28 cellular contexts compared by ENCODE assay signal in the genomic region with DNA sequence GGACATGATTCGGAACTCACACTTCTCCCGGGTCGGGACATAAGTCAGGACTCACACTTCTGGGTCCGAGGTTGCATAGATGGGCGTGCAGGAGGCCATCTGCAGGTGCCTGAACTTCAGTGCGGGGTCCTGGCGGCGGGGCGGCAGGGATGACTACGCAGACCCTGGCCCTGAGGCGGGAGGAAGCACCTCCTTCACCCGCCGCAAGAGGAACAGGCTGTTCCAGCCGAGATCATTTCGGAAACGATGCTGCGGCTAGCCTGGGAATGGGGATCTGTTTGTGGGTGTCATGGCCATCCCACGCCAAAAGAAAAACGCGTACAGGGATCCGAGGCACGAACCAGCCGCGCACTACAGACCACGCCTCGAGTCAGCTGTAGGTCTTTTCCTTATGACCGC.
A peak's percentile ranks its signal among the peaks of the same experiment; 100 is the strongest.
DNase-seq lines count a peak whose midpoint lies in the region; ATAC-seq and TF ChIP-seq lines count a peak whose summit lies in the region.
"Had no signal": no experiment of that assay in that cellular context is flagged by ENCODE, and none has a peak within 500 bp of the region (broad histone marks: within the 10 kb centered on the region; RNA-seq: fewer than 3 reads in every experiment).

No MANE protein-coding gene starts in this region.

- H3K27ac ChIP-seq in cingulate gyrus (ENCODE audit: low read depth, low read length) (peak overlapping the region; percentile 19), psoas muscle (peak overlapping the region; percentile 41)
- H3K27ac ChIP-seq: C4-2B, left lung, SK-N-MC, transverse colon had no signal

- H3K36me3 ChIP-seq in psoas muscle (ENCODE audit: insufficient read depth in 1 of 2, low read depth in 1 of 2), result no peaks in the 10 kb centered on the region
- H3K36me3 ChIP-seq: left lung, sigmoid colon, transverse colon had no signal

- intact Hi-C loops in psoas muscle (cut with DNase I), result loop anchor here in 1 of 2 donors (5.0 kb wide), 1 partner anchor 86 kb away; no protein-coding TSS in a partner anchor

- H3K27me3 ChIP-seq in psoas muscle (ENCODE audit: insufficient read depth in 3 of 3, low read length in 2 of 3), result no peaks in the 10 kb centered on the region
- H3K27me3 ChIP-seq: left lung, sigmoid colon, transverse colon had no signal

- peak; percentile 43 for DNase-seq in EH (ENCODE audit: low read depth)
- no peak for DNase-seq in HFFc6
- no peak for DNase-seq in psoas muscle
- no peak for DNase-seq in 8988T
- DNase-seq: activated CD4-positive, alpha-beta memory T cell treated with anti-CD3 and anti-CD28 coated beads, Interleukin-2, amount 10 ng/mL, durations not matched to agents 7 days and 5 days; activated CD4-positive, alpha-beta T cell treated with anti-CD3 and anti-CD28 coated beads for 1 hour; activated effector memory CD4-positive, alpha-beta T cell treated with Interleukin-2 at 50 U/mL for 16 hours; activated naive CD8-positive, alpha-beta T cell treated with anti-CD3 and anti-CD28 coated beads for 36 hours; activated T-cell treated with anti-CD3 and anti-CD28 coated beads, Interleukin-2, amount 50 U/mL, for 1 hour; COR-L47; cortex of kidney; effector memory CD8-positive, alpha-beta T cell; GDM1; glutamatergic neuron; left lung; mesenchymal stem cell; NCI-H1048; NCI-H1694; stimulated activated CD4-positive, alpha-beta T cell treated with anti-CD3 and anti-CD28 coated beads, Interleukin-12 subunit alpha, Interleukin-12 subunit beta, amount 100 ng/mL, for 4 hours; stimulated activated CD4-positive, alpha-beta T cell treated with anti-CD3 and anti-CD28 coated beads, Interleukin-4, amount 100 ng/mL, for 1 hour had no signal

- H3K36me3 Mint-ChIP-seq in HFFc6 (ENCODE audit: low read depth), result peaks cover 17% of the 10 kb centered on the region

- peak overlapping the region; percentile 45; the same call in 1 of the 2 replicates for H3K4me3 Mint-ChIP-seq in HFFc6
- H3K4me3 Mint-ChIP-seq: activated CD4-positive, alpha-beta memory T cell treated with anti-CD3 and anti-CD28 coated beads, Interleukin-2, amount 10 ng/mL, durations not matched to agents 7 days and 5 days; activated naive CD8-positive, alpha-beta T cell treated with anti-CD3 and anti-CD28 coated beads for 36 hours; effector memory CD8-positive, alpha-beta T cell; neural crest cell had no signal

- no peak overlapping the region for H3K27ac Mint-ChIP-seq in HFFc6
- H3K27ac Mint-ChIP-seq: activated CD4-positive, alpha-beta memory T cell treated with anti-CD3 and anti-CD28 coated beads, Interleukin-2, amount 10 ng/mL, durations not matched to agents 7 days and 5 days; activated naive CD8-positive, alpha-beta T cell treated with anti-CD3 and anti-CD28 coated beads for 36 hours; effector memory CD8-positive, alpha-beta T cell had no signal

- peaks cover 17% of the 10 kb centered on the region for H3K4me1 Mint-ChIP-seq in HFFc6 (ENCODE audit: low read depth)
- H3K4me1 Mint-ChIP-seq: activated CD4-positive, alpha-beta memory T cell treated with anti-CD3 and anti-CD28 coated beads, Interleukin-2, amount 10 ng/mL, durations not matched to agents 7 days and 5 days; activated naive CD8-positive, alpha-beta T cell treated with anti-CD3 and anti-CD28 coated beads for 36 hours had no signal

- peaks cover 12% of the 10 kb centered on the region for H3K9me3 Mint-ChIP-seq in HFFc6

- H3K4me1 ChIP-seq in psoas muscle, result peaks cover 9% of the 10 kb centered on the region
- H3K4me1 ChIP-seq: left lung, transverse colon had no signal

- H3K4me3 ChIP-seq in psoas muscle, result no peak overlapping the region
- H3K4me3 ChIP-seq: left lung, sigmoid colon, SK-N-MC, transverse colon had no signal

- peak in 2 of 4 donors; percentile 2 to 15 for ATAC-seq in psoas muscle
- no peak for ATAC-seq in GM18498 (IDR thresholded peaks at IDR 0.05; ENCODE audit: unreplicated experiment)
- ATAC-seq in GM21515 (IDR thresholded peaks at IDR 0.05; ENCODE audit: unreplicated experiment), result no peak
- ATAC-seq: effector memory CD8-positive, alpha-beta T cell; left lung had no signal

- H3K27me3 Mint-ChIP-seq in HFFc6 (ENCODE audit: insufficient read depth), result peaks cover 2% of the 10 kb centered on the region; the same call in 1 of the 2 replicates
- H3K27me3 Mint-ChIP-seq: activated CD4-positive, alpha-beta memory T cell treated with anti-CD3 and anti-CD28 coated beads, Interleukin-2, amount 10 ng/mL, durations not matched to agents 7 days and 5 days; activated naive CD8-positive, alpha-beta T cell treated with anti-CD3 and anti-CD28 coated beads for 36 hours; effector memory CD8-positive, alpha-beta T cell had no signal

- WGBS in psoas muscle, 3 donors, result 88 to 93% (median 90%) methylated on average over 27 of the region's 27 CpGs

- TF ChIP-seq CTCF in HFFc6 (IDR thresholded peaks at IDR 0.05) (no peak), psoas muscle (IDR thresholded peaks at IDR 0.05) (no peak)

- H3K9me3 ChIP-seq in psoas muscle, result no peaks in the 10 kb centered on the region
